ENCODE assay signal across 24 cellular contexts in the genomic region with DNA sequence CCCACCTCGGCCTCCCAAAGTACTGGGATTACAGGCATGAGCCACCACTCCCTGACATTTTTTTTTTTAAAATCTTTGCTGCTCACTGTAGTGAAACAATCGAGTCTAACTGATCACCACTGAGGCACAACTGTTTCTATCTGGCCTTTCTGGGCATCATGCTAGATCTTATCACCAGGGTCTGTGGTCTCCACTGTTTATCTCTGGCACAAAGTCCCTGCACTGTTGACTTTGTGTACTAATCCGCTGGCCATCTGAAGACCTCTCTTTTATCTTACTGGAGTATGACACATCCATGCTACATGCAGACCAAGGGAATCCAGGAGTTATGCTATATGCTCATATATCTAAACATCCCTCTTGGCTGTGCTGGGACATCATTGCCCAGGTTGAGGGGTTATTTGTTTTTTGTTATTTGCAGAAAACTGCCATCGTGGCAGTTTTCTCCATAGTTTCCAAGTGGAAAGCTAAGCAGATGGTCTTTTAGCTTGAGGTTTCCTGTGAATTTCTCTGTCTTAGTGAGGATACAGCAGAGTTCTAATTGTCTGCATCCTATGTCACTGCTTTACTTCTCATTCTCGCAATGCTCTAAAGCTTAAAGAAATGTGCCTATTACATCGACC.
DNase-seq lines count a peak whose midpoint lies in the region; ATAC-seq, FAIRE-seq and TF ChIP-seq lines count a peak whose summit lies in the region.
"Had no signal": no experiment of that assay in that cellular context is flagged by ENCODE, and none has a peak within 500 bp of the region (broad histone marks: within the 10 kb centered on the region; RNA-seq: fewer than 3 reads in every experiment).

No MANE protein-coding gene starts in this region.

- no peak for FAIRE-seq in A549 (lab: Jason Lieb, UNC)
- FAIRE-seq: GM12878, GM12892, GM18507 had no signal

- POLR2A ChIA-PET in A549 (lab: Yijun Ruan, JAX), result no interaction called here

- CTCF ChIA-PET in A549 (lab: Yijun Ruan, JAX), result interaction anchor here (0.5 to 1.5 kb wide), 2 partner anchors 17 to 33 kb away, joined by 3 to 4 read pairs; no protein-coding TSS in a partner anchor

- WGBS in A549 (ENCODE audit: missing lambda C conversion rate), result 38% methylated on average over 6 of the region's 6 CpGs

- no peak for TF ChIP-seq EP300 in A549 (IDR thresholded peaks at IDR 0.05)

- DNase-seq in DMS53 (lab: John Stamatoyannopoulos, UW) (peak; percentile 12), DMS53 treated with DMSO at 0.1 percent for 48 hours (lab: John Stamatoyannopoulos, UW; ENCODE audit: unreplicated experiment) (no peak), A549 (ENCODE audit: low read depth in 1 of 2, low spot score in 1 of 2) (no peak), brain microvascular endothelial cell (peak; percentile 26), T-helper 1 cell (no peak)
- no peak for DNase-seq in activated CD8-positive, alpha-beta memory T cell treated with anti-CD3 and anti-CD28 coated beads, Interleukin-2, amount 50 U/mL, for 4 hours
- DNase-seq: ACHN; BE2C; C1 segment of cervical spinal cord; CD4-positive, alpha-beta memory T cell; CD4-positive, CD25-positive, alpha-beta regulatory T cell; CD8-positive, alpha-beta memory T cell; COR-L47; DMS 273 treated with DMSO at 0.1 percent for 48 hours; DMS153; DMS79; DND-41; EL; GDM1 had no signal

- no peaks in the 10 kb centered on the region for H3K36me3 ChIP-seq in brain microvascular endothelial cell (replicated peaks)
- H3K36me3 ChIP-seq: BE2C, BLaER1 had no signal

- H3K27me3 ChIP-seq in brain microvascular endothelial cell (replicated peaks), result no peaks in the 10 kb centered on the region
- H3K27me3 ChIP-seq: BE2C, BLaER1 had no signal

- H3K27ac ChIP-seq in A549 (no peak overlapping the region), brain microvascular endothelial cell (no peak overlapping the region)
- H3K27ac ChIP-seq: 22Rv1, BLaER1 had no signal

- no peaks in the 10 kb centered on the region for H3K4me1 ChIP-seq in A549
- H3K4me1 ChIP-seq: BE2C, BLaER1 had no signal

- no peak overlapping the region for H3K4me3 ChIP-seq in A549
- H3K4me3 ChIP-seq in brain microvascular endothelial cell (ENCODE audit: low read depth, low read length), result no peak overlapping the region
- H3K4me3 ChIP-seq: BLaER1, GM12878 had no signal

- ATAC-seq in A549, result no peak
- ATAC-seq: GM12878 had no signal

- no peak for TF ChIP-seq RAD21 in A549 (conservative IDR thresholded peaks at IDR 0.05 in 1 of 2, IDR thresholded peaks at IDR 0.05 in 1 of 2)

- no peak for TF ChIP-seq POLR2A in A549 (IDR thresholded peaks at IDR 0.05; ENCODE audit: low read length)

- H3K4me2 ChIP-seq in A549, result no peak overlapping the region
- H3K4me2 ChIP-seq: BLaER1 had no signal

- in situ Hi-C loops in brain microvascular endothelial cell (cut with HindIII; ENCODE audit: low pct_ligation_motif_present, low sequenced_read_pairs), result no loop called here

- TF ChIP-seq CTCF in A549 (IDR thresholded peaks at IDR 0.05), result no peak
- no peak for TF ChIP-seq CTCF in brain microvascular endothelial cell (IDR thresholded peaks at IDR 0.05; ENCODE audit: low read depth, low read length, missing control alignments)

- H3K9me3 ChIP-seq in A549, result no peaks in the 10 kb centered on the region
- H3K9me3 ChIP-seq: BE2C, BLaER1 had no signal

TF ChIP-seq in A549, 52 proteins besides CTCF, POLR2A, EP300 and RAD21:
- TF ChIP-seq MAFK (IDR thresholded peaks at IDR 0.05; ENCODE audit: partially characterized antibody) (peak; percentile 47), MYC (IDR thresholded peaks at IDR 0.05; ENCODE audit: borderline replicate concordance, low read length) (no peak)
TF ChIP-seq in A549: peak in this region for 1.

Comparison
In these comparisons a context has a peak if more than half of its experiments do, and no peak if none do; other contexts are left out.
1. DNase-seq: peak in DMS53 (single experiment) and brain microvascular endothelial cell (single experiment); none in DMS53 treated with DMSO at 0.1 percent for 48 hours (single experiment), A549 (0 of 2), T-helper 1 cell (0 of 5) and activated CD8-positive, alpha-beta memory T cell treated with anti-CD3 and anti-CD28 coated beads, Interleukin-2, amount 50 U/mL, for 4 hours (single experiment).